19 cellular contexts compared by ENCODE assay signal in the genomic region with DNA sequence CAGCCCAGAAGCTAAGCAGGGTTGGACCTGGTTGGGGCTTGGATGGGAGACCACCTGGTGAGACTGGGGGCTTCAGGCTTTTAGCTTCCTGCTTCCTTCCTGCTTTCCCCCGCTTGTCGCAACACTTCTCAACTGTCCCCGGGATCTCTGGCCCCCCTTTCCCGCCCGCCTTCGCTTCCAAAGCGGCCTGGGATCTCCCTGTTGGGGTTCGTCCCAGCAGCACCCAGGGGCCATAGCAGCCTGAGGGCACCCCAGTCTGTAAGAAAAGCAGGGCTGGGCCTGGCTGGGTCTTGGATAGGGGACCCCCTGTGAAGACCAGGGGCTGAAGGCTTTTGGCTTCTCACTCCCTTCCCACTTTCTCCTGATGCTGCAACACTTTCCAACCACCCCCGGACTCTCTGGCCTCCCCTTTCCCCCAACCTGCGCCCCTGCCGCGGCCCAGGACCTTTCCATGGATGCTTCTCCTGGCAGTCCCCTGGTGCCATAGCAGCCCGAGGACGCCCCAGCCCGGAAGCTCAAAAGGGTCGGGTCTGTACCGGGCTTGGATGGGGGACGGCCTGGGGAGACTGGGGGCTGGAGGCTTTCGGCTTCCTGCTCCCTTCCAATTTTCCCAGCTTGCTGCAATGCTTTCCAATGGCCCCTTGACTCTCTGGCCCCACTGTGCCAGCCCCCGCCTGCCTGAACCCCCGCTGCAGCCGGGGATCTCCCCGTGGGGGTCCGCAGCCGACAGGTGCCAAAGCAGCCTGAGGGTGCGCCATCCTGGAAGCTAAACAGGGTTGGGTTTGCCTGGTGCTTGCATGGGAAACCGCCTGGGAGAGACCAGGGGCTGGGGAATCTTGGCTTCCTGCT.
DNase-seq lines count a peak whose midpoint lies in the region; ATAC-seq, FAIRE-seq and TF ChIP-seq lines count a peak whose summit lies in the region.
"Had no signal": no experiment of that assay in that cellular context is flagged by ENCODE, and none has a peak within 500 bp of the region (broad histone marks: within the 10 kb centered on the region; RNA-seq: fewer than 3 reads in every experiment).

No MANE protein-coding gene starts in this region.

- DNase-seq in right cardiac atrium, result peak in 2 of 3 donors; percentile 28 to 48
- no peak for DNase-seq in heart right ventricle
- no peak for DNase-seq in RWPE2 (ENCODE audit: low spot score)
- DNase-seq in kidney, result peak; percentile 63
- DNase-seq in vagina (ENCODE audit: extremely low spot score in 2 of 2), result peak; percentile 69 to 87
- no peak for DNase-seq in T-helper 17 cell
- DNase-seq in Ammon's horn (ENCODE audit: low spot score), result no peak
- DNase-seq in iPS-NIHi7 (ENCODE audit: extremely low spot score), result no peak
- DNase-seq: 8988T; AML-193; CD4-positive, CD25-positive, alpha-beta regulatory T cell; DMS53; GF-D8; GM23248 had no signal

- intact Hi-C loops in right cardiac atrium (cut with DNase I), result no loop called here
- intact Hi-C loops in heart right ventricle (cut with DNase I), result no loop called here
- intact Hi-C loops in kidney (cut with DNase I), result no loop called here
- intact Hi-C loops in vagina (cut with DNase I), result no loop called here

- H3K36me3 ChIP-seq in heart right ventricle, result no peaks in the 10 kb centered on the region
- H3K36me3 ChIP-seq in RWPE2 (ENCODE audit: low read depth), result no peaks in the 10 kb centered on the region
- no peaks in the 10 kb centered on the region for H3K36me3 ChIP-seq in kidney (ENCODE audit: control insufficient read depth in 1 of 2, insufficient read depth in 2 of 2, low read length in 2 of 2)
- H3K36me3 ChIP-seq in vagina, result no peaks in the 10 kb centered on the region
- H3K36me3 ChIP-seq: BLaER1 treated with 17β-estradiol and CSF1 and Interleukin-3, amounts not matched to agents 10 nM and 100 nM had no signal

- no peak overlapping the region for H3K9ac ChIP-seq in kidney (ENCODE audit: low read length in 2 of 2)
- H3K9ac ChIP-seq: BLaER1 treated with 17β-estradiol and CSF1 and Interleukin-3, amounts not matched to agents 10 nM and 100 nM; GM23248 had no signal

- H3K4me3 ChIP-seq in right cardiac atrium (ENCODE audit: low read length) (no peak overlapping the region), heart right ventricle (no peak overlapping the region), RWPE2 (ENCODE audit: severe bottlenecking) (no peak overlapping the region), kidney (ENCODE audit: low read length in 2 of 2) (no peak overlapping the region), vagina (no peak overlapping the region)
- H3K4me3 ChIP-seq: BLaER1 treated with 17β-estradiol and CSF1 and Interleukin-3, amounts not matched to agents 10 nM and 100 nM; GM12878; GM23248 had no signal

- TF ChIP-seq CTCF in heart right ventricle (IDR thresholded peaks at IDR 0.05) (no peak), RWPE2 (IDR thresholded peaks at IDR 0.05; ENCODE audit: poor library complexity, severe bottlenecking) (no peak), kidney (IDR thresholded peaks at IDR 0.05; ENCODE audit: borderline replicate concordance, extremely low read depth, insufficient read depth) (no peak), vagina (IDR thresholded peaks at IDR 0.05) (no peak)

- WGBS in right cardiac atrium, result 83% methylated on average over 27 of the region's 27 CpGs
- WGBS in heart right ventricle, 2 donors, result 80 to 86% methylated on average over 27 of the region's 27 CpGs

- no peak overlapping the region for H3K27ac Mint-ChIP-seq in T-helper 17 cell
- H3K27ac Mint-ChIP-seq: CD4-positive, CD25-positive, alpha-beta regulatory T cell had no signal

- H3K27me3 Mint-ChIP-seq in T-helper 17 cell, result no peaks in the 10 kb centered on the region
- H3K27me3 Mint-ChIP-seq: CD4-positive, CD25-positive, alpha-beta regulatory T cell; IgD-negative memory B cell had no signal

- no peak for FAIRE-seq in kidney (lab: Jason Lieb, UNC)
- FAIRE-seq: GM12878, GM19239, H54 had no signal

- no peak for TF ChIP-seq POLR2A in vagina (IDR thresholded peaks at IDR 0.05)

- H3K4me1 ChIP-seq in right cardiac atrium (ENCODE audit: control insufficient read depth, insufficient read depth, low read length) (no peaks in the 10 kb centered on the region), heart right ventricle (peaks cover 0 to 2% (median 0%) of the 10 kb centered on the region in 9 donors), RWPE2 (ENCODE audit: insufficient read depth, poor library complexity, severe bottlenecking) (no peaks in the 10 kb centered on the region), kidney (ENCODE audit: control insufficient read depth in 1 of 2, insufficient read depth in 1 of 2, low read depth in 1 of 2, low read length in 2 of 2) (no peaks in the 10 kb centered on the region), vagina (no peaks in the 10 kb centered on the region)
- H3K4me1 ChIP-seq: BLaER1 treated with 17β-estradiol and CSF1 and Interleukin-3, amounts not matched to agents 10 nM and 100 nM had no signal

- no peaks in the 10 kb centered on the region for H3K4me1 Mint-ChIP-seq in T-helper 17 cell
- H3K4me1 Mint-ChIP-seq: IgD-negative memory B cell had no signal

- ATAC-seq in right cardiac atrium (no peak), heart right ventricle (no peak), RWPE2 (ENCODE audit: low read depth) (no peak), T-helper 17 cell (no peak)
- ATAC-seq: GM12878 had no signal

- H3K4me3 Mint-ChIP-seq in T-helper 17 cell, result no peak overlapping the region
- H3K4me3 Mint-ChIP-seq: CD4-positive, CD25-positive, alpha-beta regulatory T cell had no signal

- H3K27me3 ChIP-seq in right cardiac atrium (ENCODE audit: control insufficient read depth, insufficient read depth) (no peaks in the 10 kb centered on the region), heart right ventricle (no peaks in the 10 kb centered on the region), RWPE2 (ENCODE audit: insufficient read depth, poor library complexity, severe bottlenecking) (no peaks in the 10 kb centered on the region), vagina (no peaks in the 10 kb centered on the region)
- H3K27me3 ChIP-seq: BLaER1 treated with 17β-estradiol and CSF1 and Interleukin-3, amounts not matched to agents 10 nM and 100 nM had no signal

- no peaks in the 10 kb centered on the region for H3K9me3 ChIP-seq in right cardiac atrium (ENCODE audit: control insufficient read depth, low read length)
- H3K9me3 ChIP-seq in heart right ventricle, result peaks cover 0 to 64% (median 0%) of the 10 kb centered on the region in 11 donors
- peaks cover 11% of the 10 kb centered on the region for H3K9me3 ChIP-seq in RWPE2 (ENCODE audit: severe bottlenecking)
- peaks cover 2 to 3% of the 10 kb centered on the region in 2 donors for H3K9me3 ChIP-seq in kidney (ENCODE audit: control insufficient read depth in 1 of 2, low read length in 2 of 2)
- H3K9me3 ChIP-seq in vagina, result no peaks in the 10 kb centered on the region
- H3K9me3 ChIP-seq in T-helper 17 cell (ENCODE audit: control insufficient read depth, low read length, poor library complexity, severe bottlenecking), result peaks cover 9% of the 10 kb centered on the region

- no peak overlapping the region for H3K27ac ChIP-seq in right cardiac atrium (ENCODE audit: low read length)
- H3K27ac ChIP-seq in heart right ventricle, result no peak overlapping the region
- H3K27ac ChIP-seq in RWPE2 (ENCODE audit: poor library complexity, severe bottlenecking), result peak overlapping the region; percentile 80
- no peak overlapping the region for H3K27ac ChIP-seq in kidney (ENCODE audit: low read depth in 2 of 2, low read length in 2 of 2)
- H3K27ac ChIP-seq in vagina, result no peak overlapping the region
- H3K27ac ChIP-seq: BLaER1 treated with 17β-estradiol and CSF1 and Interleukin-3, amounts not matched to agents 10 nM and 100 nM; GM23248 had no signal

- no peaks in the 10 kb centered on the region for H3K36me3 Mint-ChIP-seq in T-helper 17 cell (ENCODE audit: low read depth)
- H3K36me3 Mint-ChIP-seq: IgD-negative memory B cell had no signal

Comparison
In these comparisons a context has a peak if more than half of its experiments do, and no peak if none do; other contexts are left out.
1. DNase-seq: peak in right cardiac atrium (2 of 3), kidney (single experiment) and vagina (2 of 2); none in heart right ventricle (0 of 2), RWPE2 (single experiment), T-helper 17 cell (0 of 3), Ammon's horn (single experiment) and iPS-NIHi7 (single experiment).